ENCODE assay signal across 9 cellular contexts in genomic region chr2:96259497-96259921, GRCh38. TPM values are rescaled to one million over a fixed set of nuclear protein-coding genes. Genes with fewer than 3 reads are reported as not detected.
A peak's percentile ranks its signal among the peaks of the same experiment; 100 is the strongest.
DNase-seq lines count a peak whose midpoint lies in the region; ATAC-seq and TF ChIP-seq lines count a peak whose summit lies in the region.
"Had no signal": no experiment of that assay in that cellular context is flagged by ENCODE, and none has a peak within 500 bp of the region (broad histone marks: within the 10 kb centered on the region; RNA-seq: fewer than 3 reads in every experiment).

No MANE protein-coding gene starts in this region.

- DNase-seq in colonic mucosa (peak; percentile 78), inferior parietal cortex (ENCODE audit: extremely low spot score) (no peak), SIG-M5 (lab: John Stamatoyannopoulos, UW) (no peak)
- no peak for DNase-seq in natural killer cell treated with Interleukin-12 subunit alpha and Interleukin-12 subunit beta and Interleukin-15 and Interleukin-18, amount 100 ng/mL, for 72 hours (ENCODE audit: low spot score)
- no peak for DNase-seq in NK-92 treated with Interleukin-12 subunit alpha and Interleukin-12 subunit beta, amount 100 ng/mL, for 24 hours (lab: John Stamatoyannopoulos, UW)
- DNase-seq: nucleus accumbens had no signal

- H3K4me1 Mint-ChIP-seq in natural killer cell treated with Interleukin-12 subunit alpha and Interleukin-12 subunit beta and Interleukin-15 and Interleukin-18, amount 100 ng/mL, for 72 hours (ENCODE audit: low read depth in 2 of 2) = peaks cover 42 to 51% of the 10 kb centered on the region in 2 donors

- H3K4me1 ChIP-seq in colonic mucosa = peaks cover 50% of the 10 kb centered on the region

- H3K9me3 Mint-ChIP-seq in natural killer cell treated with Interleukin-12 subunit alpha and Interleukin-12 subunit beta and Interleukin-15 and Interleukin-18, amount 100 ng/mL, for 72 hours = no peaks in the 10 kb centered on the region

- H3K27ac ChIP-seq in 22Rv1 (peak overlapping the region; percentile 89), colonic mucosa (peak overlapping the region; percentile 82)

- no peaks in the 10 kb centered on the region for H3K27me3 Mint-ChIP-seq in natural killer cell treated with Interleukin-12 subunit alpha and Interleukin-12 subunit beta and Interleukin-15 and Interleukin-18, amount 100 ng/mL, for 72 hours

- H3K9ac ChIP-seq in colonic mucosa (ENCODE audit: low read depth in 2 of 2, low read length in 2 of 2) = peak overlapping the region; percentile 54 to 76

- no peaks in the 10 kb centered on the region for H3K9me3 ChIP-seq in colonic mucosa

- intact Hi-C loops in colonic mucosa (cut with DNase I) = loop anchor here (5.0 kb wide), 1 partner anchor 57 kb away; no protein-coding TSS in a partner anchor

- ATAC-seq in natural killer cell treated with Interleukin-12 subunit alpha and Interleukin-12 subunit beta and Interleukin-15 and Interleukin-18, amount 100 ng/mL, for 72 hours = peak in 1 of 2 donors; percentile 29
- no peak for ATAC-seq in HG03139 (IDR thresholded peaks at IDR 0.05; ENCODE audit: unreplicated experiment)

- peaks cover 4% of the 10 kb centered on the region for H3K36me3 ChIP-seq in colonic mucosa

- H3K36me3 Mint-ChIP-seq in natural killer cell treated with Interleukin-12 subunit alpha and Interleukin-12 subunit beta and Interleukin-15 and Interleukin-18, amount 100 ng/mL, for 72 hours = peaks cover 9% of the 10 kb centered on the region

- peak overlapping the region; percentile 76 to 85 for H3K27ac Mint-ChIP-seq in natural killer cell treated with Interleukin-12 subunit alpha and Interleukin-12 subunit beta and Interleukin-15 and Interleukin-18, amount 100 ng/mL, for 72 hours

- TF ChIP-seq EP300 in Ishikawa (IDR thresholded peaks at IDR 0.05; ENCODE audit: borderline replicate concordance) = no peak

- no peaks in the 10 kb centered on the region for H3K27me3 ChIP-seq in colonic mucosa

- TF ChIP-seq RAD21 in Ishikawa (IDR thresholded peaks at IDR 0.05; ENCODE audit: low read depth) = no peak

- no peak overlapping the region for H3K4me3 ChIP-seq in colonic mucosa

- no peak overlapping the region for H3K4me3 Mint-ChIP-seq in natural killer cell treated with Interleukin-12 subunit alpha and Interleukin-12 subunit beta and Interleukin-15 and Interleukin-18, amount 100 ng/mL, for 72 hours

- TF ChIP-seq CTCF in 22Rv1 (IDR thresholded peaks at IDR 0.05) (no peak), colonic mucosa (IDR thresholded peaks at IDR 0.05) (no peak)

TF ChIP-seq in Ishikawa, 13 proteins besides CTCF, POLR2A, EP300 and RAD21:
- TF ChIP-seq ZBTB7A (IDR thresholded peaks at IDR 0.05; ENCODE audit: low read depth) (no peak), USF1 (IDR thresholded peaks at IDR 0.05) (peak; percentile 77), MAX (IDR thresholded peaks at IDR 0.05) (no peak), FOXM1 (IDR thresholded peaks at IDR 0.05; ENCODE audit: borderline replicate concordance, low read depth) (no peak)

RNA-seq across cellular contexts. Expression of gene TMEM127, which starts 6.3 kb away (rescaled TPM):
- 10 to 100 TPM; 61.9 to 81.1 TPM for total RNA-seq in colonic mucosa
- 10 to 100 TPM; 41.4 to 49.4 TPM for total RNA-seq in natural killer cell treated with Interleukin-12 subunit alpha and Interleukin-12 subunit beta and Interleukin-15 and Interleukin-18, amount 100 ng/mL, for 72 hours

RNA-seq across cellular contexts. Expression of gene CIAO1, which starts 6.5 kb away (rescaled TPM):
- 10 to 100 TPM; 56.0 to 75.5 TPM for total RNA-seq in colonic mucosa
- 100 to 1,000 TPM in 1 of 2 donors, 10 to 100 TPM in 1; 98.0 to 108 TPM for total RNA-seq in natural killer cell treated with Interleukin-12 subunit alpha and Interleukin-12 subunit beta and Interleukin-15 and Interleukin-18, amount 100 ng/mL, for 72 hours

RNA-seq across cellular contexts. Expression of gene SNRNP200, which starts 45.8 kb away (rescaled TPM):
- 100 to 1,000 TPM in 1 of 2 donors, 10 to 100 TPM in 1; 90.4 to 127 TPM for total RNA-seq in colonic mucosa
- 100 to 1,000 TPM; 166 to 201 TPM for total RNA-seq in natural killer cell treated with Interleukin-12 subunit alpha and Interleukin-12 subunit beta and Interleukin-15 and Interleukin-18, amount 100 ng/mL, for 72 hours

RNA-seq across cellular contexts. Expression of gene STARD7, which starts 50.9 kb away (rescaled TPM):
- 100 to 1,000 TPM; 102 to 179 TPM for total RNA-seq in colonic mucosa
- total RNA-seq in natural killer cell treated with Interleukin-12 subunit alpha and Interleukin-12 subunit beta and Interleukin-15 and Interleukin-18, amount 100 ng/mL, for 72 hours = 100 to 1,000 TPM; 153 to 206 TPM
